6 cellular contexts compared by ENCODE assay signal in the genomic region with DNA sequence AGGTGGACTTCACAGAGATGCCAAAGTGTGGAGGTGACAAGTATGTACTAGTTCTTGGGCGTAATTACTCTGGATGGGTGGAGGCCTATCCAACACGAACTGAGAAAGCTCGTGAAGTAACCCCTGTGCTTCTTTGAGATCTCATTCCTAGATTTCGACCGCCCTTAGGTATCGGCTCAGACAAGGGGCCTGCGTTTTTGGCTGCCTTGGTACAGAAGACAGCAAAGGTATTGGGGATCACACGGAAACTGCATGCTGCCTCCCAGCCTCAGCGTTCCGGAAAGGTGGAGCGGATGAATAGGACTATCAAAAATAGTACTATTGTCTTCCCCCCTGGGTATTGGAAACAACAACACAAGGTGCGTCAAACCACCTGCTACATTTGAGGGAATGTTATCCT. TPM values are rescaled to one million over a fixed set of nuclear protein-coding genes. Genes with fewer than 3 reads are reported as not detected.
"Had no signal": no experiment of that assay in that cellular context is flagged by ENCODE, and none has a peak within 500 bp of the region (broad histone marks: within the 10 kb centered on the region; RNA-seq: fewer than 3 reads in every experiment).

No MANE protein-coding gene starts in this region.

RNA-seq across cellular contexts. Expression of gene DEFB131A, which starts 35.9 kb away (rescaled TPM):
- total RNA-seq: M059J, PC-3, Peyer's patch, Right ventricle myocardium superior, SJSA1 had no signal
- polyA plus RNA-seq: SK-N-SH had no signal
